Comparison of ENCODE assay signal across 1 cellular context in genomic region chr7:44200699-44201461, GRCh38.
TF ChIP-seq lines count a peak whose summit lies in the region.

Gene YKT6 (plus strand): TSS chr7:44200978. CDS start chr7:44201136, 158 bp downstream.

TF ChIP-seq in HepG2, 621 proteins besides CTCF, POLR2A, EP300 and RAD21 (continued from another document and continues in another):
- TF ChIP-seq ZBTB2 (CRISPR knock-in tag; IDR thresholded peaks at IDR 0.05; ENCODE audit: low read depth) (peak; percentile 65; the same call in 1 of the 2 replicates), ARID5B (CRISPR knock-in tag; IDR thresholded peaks at IDR 0.05) (peak; percentile 35), FOXC1 (CRISPR knock-in tag; IDR thresholded peaks at IDR 0.05; ENCODE audit: borderline replicate concordance) (0 out of 2 replicates have a peak, but pooled peaks have one; percentile 30), ZZZ3 (CRISPR knock-in tag; IDR thresholded peaks at IDR 0.05; ENCODE audit: borderline replicate concordance) (peak; percentile 56; the same call in 1 of the 2 replicates), SP4 (CRISPR knock-in tag; IDR thresholded peaks at IDR 0.05) (peak; percentile 93), LCORL (IDR thresholded peaks at IDR 0.05) (0 out of 2 replicates have a peak, but pooled peaks have one; percentile 10), LCORL (CRISPR knock-in tag; IDR thresholded peaks at IDR 0.05) (no peak), HES4 (CRISPR knock-in tag; IDR thresholded peaks at IDR 0.05; ENCODE audit: borderline replicate concordance) (no peak), SPEN (CRISPR knock-in tag; IDR thresholded peaks at IDR 0.05; ENCODE audit: low read depth) (peak; percentile 85), ZNF451 (CRISPR knock-in tag; IDR thresholded peaks at IDR 0.05) (no peak), BCL6 (CRISPR knock-in tag; IDR thresholded peaks at IDR 0.05) (no peak), MXD4 (CRISPR knock-in tag; IDR thresholded peaks at IDR 0.05) (0 out of 2 replicates have a peak, but pooled peaks have one; percentile 67), NFIB (CRISPR knock-in tag; IDR thresholded peaks at IDR 0.05; ENCODE audit: borderline replicate concordance) (no peak), TAF1 (CRISPR knock-in tag; IDR thresholded peaks at IDR 0.05) (peak; percentile 77), ZNF343 (CRISPR knock-in tag; IDR thresholded peaks at IDR 0.05) (no peak), ZNF256 (CRISPR knock-in tag; conservative IDR thresholded peaks at IDR 0.05) (no peak), BRD4 (CRISPR knock-in tag; IDR thresholded peaks at IDR 0.05) (0 out of 2 replicates have a peak, but pooled peaks have one; percentile 42), ZBTB40 (IDR thresholded peaks at IDR 0.05) (peak; percentile 91), ZBTB40 (CRISPR knock-in tag; IDR thresholded peaks at IDR 0.05) (peak; percentile 26; the same call in 1 of the 2 replicates), MXI1 (IDR thresholded peaks at IDR 0.05; ENCODE audit: borderline replicate concordance, low read depth, low read length) (peak; percentile 85; the same call in 1 of the 3 replicates), ZNF33A (CRISPR knock-in tag; IDR thresholded peaks at IDR 0.05; ENCODE audit: borderline replicate concordance) (no peak), KAT7 (CRISPR knock-in tag; IDR thresholded peaks at IDR 0.05; ENCODE audit: borderline replicate concordance) (peak; percentile 63; the same call in 1 of the 2 replicates), ZNF253 (CRISPR knock-in tag; IDR thresholded peaks at IDR 0.05; ENCODE audit: borderline replicate concordance) (no peak), SNRNP70 (IDR thresholded peaks at IDR 0.05; ENCODE audit: low read depth, low read length) (no peak), ZNF878 (CRISPR knock-in tag; IDR thresholded peaks at IDR 0.05) (no peak), FOXP4 (CRISPR knock-in tag; IDR thresholded peaks at IDR 0.05) (0 out of 2 replicates have a peak, but pooled peaks have one; percentile 43), SIN3A (IDR thresholded peaks at IDR 0.05; ENCODE audit: borderline replicate concordance, low read depth, low read length) (peak; percentile 91; the same call in 1 of the 2 replicates), PITX1 (CRISPR knock-in tag; IDR thresholded peaks at IDR 0.05) (no peak), GPN1 (CRISPR knock-in tag; IDR thresholded peaks at IDR 0.05; ENCODE audit: borderline replicate concordance) (no peak), ZNF180 (CRISPR knock-in tag; IDR thresholded peaks at IDR 0.05; ENCODE audit: borderline replicate concordance, low read depth) (no peak), ATM (IDR thresholded peaks at IDR 0.05; ENCODE audit: borderline replicate concordance) (no peak), ZNF549 (CRISPR knock-in tag; IDR thresholded peaks at IDR 0.05) (no peak), KMT2A (CRISPR knock-in tag; IDR thresholded peaks at IDR 0.05) (peak; percentile 76), ZNF441 (CRISPR knock-in tag; IDR thresholded peaks at IDR 0.05; ENCODE audit: borderline replicate concordance) (peak; percentile 34; the same call in 1 of the 2 replicates), KAT2B (IDR thresholded peaks at IDR 0.05; ENCODE audit: borderline replicate concordance, low read depth, low read length) (no peak), ZFX (CRISPR knock-in tag; IDR thresholded peaks at IDR 0.05; ENCODE audit: low read depth) (peak; percentile 86), ZEB1 (IDR thresholded peaks at IDR 0.05; ENCODE audit: insufficient replicate concordance, low read depth) (peak; percentile 42), REST (IDR thresholded peaks at IDR 0.05; ENCODE audit: borderline replicate concordance in 1 of 2, low read depth in 1 of 2, low read length in 2 of 2) (peak in 1 of 2 experiments; percentile 32; a peak in 1 of 4 replicates), MBD4 (IDR thresholded peaks at IDR 0.05; ENCODE audit: borderline replicate concordance, low read length) (no peak), ZNF18 (CRISPR knock-in tag; IDR thresholded peaks at IDR 0.05; ENCODE audit: insufficient replicate concordance) (no peak), ZNF577 (CRISPR knock-in tag; IDR thresholded peaks at IDR 0.05; ENCODE audit: borderline replicate concordance, low read depth) (no peak)
